Comparison of ENCODE assay signal across 24 cellular contexts in genomic region chr21:43345046-43345745, GRCh38.
DNase-seq lines count a peak whose midpoint lies in the region; ATAC-seq and TF ChIP-seq lines count a peak whose summit lies in the region.
"Had no signal": no experiment of that assay in that cellular context is flagged by ENCODE, and none has a peak within 500 bp of the region (broad histone marks: within the 10 kb centered on the region; RNA-seq: fewer than 3 reads in every experiment).

No MANE protein-coding gene starts in this region.

- H2BK12ac ChIP-seq in mesenchymal stem cell (ENCODE audit: low read length in 2 of 2): peak overlapping the region; percentile 44 to 84

- no peak overlapping the region for H2BK5ac ChIP-seq in mesenchymal stem cell (ENCODE audit: low read depth, low read length, poor library complexity, severe bottlenecking)

- H3K18ac ChIP-seq in mesenchymal stem cell (ENCODE audit: low read depth in 1 of 2, low read length in 2 of 2): peak overlapping the region; percentile 38 to 58

- H3K27me3 ChIP-seq in BLaER1: no peaks in the 10 kb centered on the region
- no peaks in the 10 kb centered on the region for H3K27me3 ChIP-seq in RWPE2 (ENCODE audit: insufficient read depth, poor library complexity, severe bottlenecking)
- H3K27me3 ChIP-seq in mesenchymal stem cell (ENCODE audit: control insufficient read depth in 1 of 2, insufficient read depth in 1 of 2, low read length in 2 of 2): peaks cover 0 to 4% of the 10 kb centered on the region in 2 experiments
- no peaks in the 10 kb centered on the region for H3K27me3 ChIP-seq in spleen (replicated peaks in 1 of 7)
- H3K27me3 ChIP-seq in ovary: no peaks in the 10 kb centered on the region
- H3K27me3 ChIP-seq: gastroesophageal sphincter, sigmoid colon had no signal

- H3K4me2 ChIP-seq in BLaER1 (peak overlapping the region; percentile 54; the same call in 1 of the 2 replicates), mesenchymal stem cell (ENCODE audit: low read length, poor library complexity, severe bottlenecking) (no peak overlapping the region)

- H3K9ac ChIP-seq in BLaER1: no peak overlapping the region
- H3K9ac ChIP-seq in mesenchymal stem cell (ENCODE audit: low read length): no peak overlapping the region

- peak overlapping the region; percentile 36 for H2BK15ac ChIP-seq in mesenchymal stem cell (ENCODE audit: low read depth, poor library complexity, severe bottlenecking)

- H4K8ac ChIP-seq in mesenchymal stem cell (ENCODE audit: low read length): no peak overlapping the region

- no peak overlapping the region for H2BK120ac ChIP-seq in mesenchymal stem cell (ENCODE audit: low read depth, low read length)

- H4K20me1 ChIP-seq in BLaER1: no peaks in the 10 kb centered on the region

- DNase-seq in RWPE2 (ENCODE audit: low spot score) (no peak), mesenchymal stem cell (no peak), spleen (no peak), cerebellar nuclear complex (lab: John Stamatoyannopoulos, UW) (no peak), ovary (no peak)
- DNase-seq in NK-92 treated with Interleukin-12 subunit alpha and Interleukin-12 subunit beta, amount 100 ng/mL, for 24 hours (lab: John Stamatoyannopoulos, UW): no peak
- DNase-seq: activated gamma-delta T cell; central memory CD4-positive, alpha-beta T cell; Karpas-422; midbrain; NCI-H1436 treated with DMSO at 0.1 percent for 48 hours; NCI-H2107; NCI-H748 treated with DMSO at 0.1 percent for 48 hours; posterior cingulate gyrus; Right ventricle myocardium superior; sigmoid colon; stimulated activated naive CD4-positive, alpha-beta T cell; T-helper 2 cell had no signal

- H3K4me1 ChIP-seq in BLaER1 (peaks cover 74% of the 10 kb centered on the region), RWPE2 (ENCODE audit: insufficient read depth, poor library complexity, severe bottlenecking) (peaks cover 28% of the 10 kb centered on the region), mesenchymal stem cell (ENCODE audit: control insufficient read depth, insufficient read depth, low read depth, low read length) (peaks cover 36% of the 10 kb centered on the region), spleen (peaks cover 13 to 88% (median 56%) of the 10 kb centered on the region in 6 donors), ovary (ENCODE audit: insufficient read depth) (peaks cover 13% of the 10 kb centered on the region)

- peak overlapping the region; percentile 41 to 42 for H3K4ac ChIP-seq in mesenchymal stem cell (ENCODE audit: low read depth in 1 of 2, low read length in 2 of 2)

- TF ChIP-seq CTCF in RWPE2 (IDR thresholded peaks at IDR 0.05; ENCODE audit: poor library complexity, severe bottlenecking): no peak
- no peak for TF ChIP-seq CTCF in spleen (IDR thresholded peaks at IDR 0.05 in 8 of 11, conservative IDR thresholded peaks at IDR 0.05 in 3 of 11)
- no peak for TF ChIP-seq CTCF in ovary (IDR thresholded peaks at IDR 0.05)

- no peaks in the 10 kb centered on the region for H3K36me3 ChIP-seq in BLaER1
- H3K36me3 ChIP-seq in RWPE2 (ENCODE audit: low read depth): no peaks in the 10 kb centered on the region
- H3K36me3 ChIP-seq in mesenchymal stem cell (ENCODE audit: control insufficient read depth in 1 of 2, insufficient read depth in 2 of 2, low read depth in 1 of 2, low read length in 2 of 2): no peaks in the 10 kb centered on the region
- no peaks in the 10 kb centered on the region for H3K36me3 ChIP-seq in spleen
- H3K36me3 ChIP-seq in ovary: no peaks in the 10 kb centered on the region
- H3K36me3 ChIP-seq: gastroesophageal sphincter, sigmoid colon, thoracic aorta had no signal

- H3K4me3 ChIP-seq in BLaER1 (no peak overlapping the region), RWPE2 (ENCODE audit: severe bottlenecking) (no peak overlapping the region), mesenchymal stem cell (ENCODE audit: insufficient read depth in 1 of 2, low read depth in 1 of 2, low read length in 2 of 2) (no peak overlapping the region), spleen (no peak overlapping the region), ovary (no peak overlapping the region)
- H3K4me3 ChIP-seq: GM12878, thoracic aorta had no signal

- no peak overlapping the region for H2AK5ac ChIP-seq in mesenchymal stem cell (ENCODE audit: low read length, severe bottlenecking)

- H2AFZ ChIP-seq in mesenchymal stem cell (ENCODE audit: low read depth, low read length): no peak overlapping the region

- no peaks in the 10 kb centered on the region for H3K79me1 ChIP-seq in mesenchymal stem cell (replicated peaks; ENCODE audit: low read length, poor library complexity, severe bottlenecking)

- H3K27ac ChIP-seq in BLaER1 (peak overlapping the region; percentile 18; the same call in 1 of the 2 replicates), RWPE2 (ENCODE audit: poor library complexity, severe bottlenecking) (peak overlapping the region; percentile 20), mesenchymal stem cell (ENCODE audit: low read length, poor library complexity, severe bottlenecking) (no peak overlapping the region), spleen (peak overlapping the region in 5 of 8 donors; percentile 33 to 65 (median 42)), ovary (no peak overlapping the region)
- H3K27ac ChIP-seq: gastroesophageal sphincter, sigmoid colon, thoracic aorta had no signal

- no peak for TF ChIP-seq EP300 in ovary (IDR thresholded peaks at IDR 0.05)

- no peak overlapping the region for H3K23ac ChIP-seq in mesenchymal stem cell (ENCODE audit: low read length in 2 of 2)

- H3K14ac ChIP-seq in mesenchymal stem cell (ENCODE audit: low read length in 2 of 2): peak overlapping the region in 1 of 2 experiments; percentile 36

- intact Hi-C loops in spleen (cut with DNase I; ENCODE audit: low total_unique reads): no loop called here
- intact Hi-C loops in ovary (cut with DNase I): no loop called here

- H3K9me3 ChIP-seq in BLaER1 (no peaks in the 10 kb centered on the region; the same call in 1 of the 2 replicates), RWPE2 (ENCODE audit: severe bottlenecking) (no peaks in the 10 kb centered on the region), mesenchymal stem cell (ENCODE audit: control insufficient read depth, low read length) (no peaks in the 10 kb centered on the region), spleen (no peaks in the 10 kb centered on the region), ovary (no peaks in the 10 kb centered on the region)
- H3K9me3 ChIP-seq: gastroesophageal sphincter, sigmoid colon, thoracic aorta had no signal

- peak overlapping the region; percentile 47 for H4K91ac ChIP-seq in mesenchymal stem cell (ENCODE audit: low read length)

- ATAC-seq in RWPE2 (ENCODE audit: low read depth) (no peak), HG03135 (IDR thresholded peaks at IDR 0.05; ENCODE audit: unreplicated experiment) (no peak)
- ATAC-seq: gastroesophageal sphincter, GM12878, left lobe of liver had no signal

- TF ChIP-seq POLR2A in spleen (IDR thresholded peaks at IDR 0.05) (no peak), ovary (IDR thresholded peaks at IDR 0.05) (no peak)

- WGBS in mesenchymal stem cell: 96% methylated on average over 31 of the region's 31 CpGs
- 84 to 93% (median 86%) methylated on average over 23 to 31 of the region's 31 CpGs for WGBS in spleen, 5 donors
- WGBS in ovary, 3 donors: 90 to 93% (median 92%) methylated on average over 31 of the region's 31 CpGs

Comparison
In these comparisons a context has a peak if more than half of its experiments do, and no peak if none do; other contexts are left out.
1. H3K27ac ChIP-seq: peak in BLaER1 (single experiment), RWPE2 (single experiment) and spleen (5 of 8); none in mesenchymal stem cell (single experiment) and ovary (0 of 2).